Comparison of ENCODE assay signal across 8 cellular contexts in genomic region chr12:6606331-6607131, GRCh38. TPM values are rescaled to one million over a fixed set of nuclear protein-coding genes. Genes with fewer than 3 reads are reported as not detected.
A peak's percentile ranks its signal among the peaks of the same experiment; 100 is the strongest.
DNase-seq lines count a peak whose midpoint lies in the region; ATAC-seq and TF ChIP-seq lines count a peak whose summit lies in the region.

No MANE protein-coding gene starts in this region.

- WGBS in heart right ventricle, 2 donors, result 1% methylated on average over 47 to 70 of the region's 70 CpGs
- WGBS in trophoblast cell (ENCODE audit: extremely low coverage, insufficient coverage, insufficient read length), result no CpG with 5 or more reads among the region's 70 CpGs

- DNase-seq in NCI-H748 (lab: John Stamatoyannopoulos, UW; ENCODE audit: unreplicated experiment) (peak; percentile 37), NCI-H748 treated with DMSO at 0.1 percent for 48 hours (lab: John Stamatoyannopoulos, UW) (no peak), SJSA1 (ENCODE audit: low read depth in 1 of 2, low spot score in 2 of 2) (peak; percentile 24 to 70), heart right ventricle (peak; percentile 78 to 88), trophoblast cell (peak in 1 of 2 donors; percentile 31)
- peak; percentile 68 for DNase-seq in activated naive CD8-positive, alpha-beta T cell treated with anti-CD3 and anti-CD28 coated beads, Interleukin-2, amount 10 ng/mL, durations not matched to agents 7 days and 5 days

- H3K36me3 Mint-ChIP-seq in activated naive CD8-positive, alpha-beta T cell treated with anti-CD3 and anti-CD28 coated beads, Interleukin-2, amount 10 ng/mL, durations not matched to agents 7 days and 5 days, result peaks cover 30% of the 10 kb centered on the region

- H3K27ac ChIP-seq in SJSA1, result no peak overlapping the region; the same call in 1 of the 2 replicates
- peak overlapping the region; percentile 89 to 100 (median 99) for H3K27ac ChIP-seq in heart right ventricle
- peak overlapping the region; percentile 90 for H3K27ac ChIP-seq in trophoblast cell (ENCODE audit: low read depth, low read length)

- H3K36me3 ChIP-seq in SJSA1 (peaks cover 45% of the 10 kb centered on the region), heart right ventricle (peaks cover 0 to 36% (median 9%) of the 10 kb centered on the region in 9 donors), trophoblast cell (ENCODE audit: control insufficient read depth in 1 of 2, insufficient read depth in 2 of 2, low read length in 2 of 2) (peaks cover 16 to 28% of the 10 kb centered on the region in 2 experiments)

- intact Hi-C loops in heart right ventricle (cut with DNase I), result loop anchor here in 1 of 10 donors (5.0 kb wide), 1 partner anchor 56 kb away; the partner anchor contains the start of gene ING4

- TF ChIP-seq CTCF in heart right ventricle (IDR thresholded peaks at IDR 0.05), result no peak

- peak overlapping the region; percentile 91 for H3K4me2 ChIP-seq in trophoblast cell (ENCODE audit: low read length)

- H3K14ac ChIP-seq in trophoblast cell (ENCODE audit: low read length), result peak overlapping the region; percentile 99

- peaks cover 48% of the 10 kb centered on the region for H3K4me1 Mint-ChIP-seq in activated naive CD8-positive, alpha-beta T cell treated with anti-CD3 and anti-CD28 coated beads, Interleukin-2, amount 10 ng/mL, durations not matched to agents 7 days and 5 days

- no peak overlapping the region for H2BK12ac ChIP-seq in trophoblast cell (ENCODE audit: low read length)

- peak overlapping the region; percentile 86 for H3K9ac ChIP-seq in trophoblast cell (ENCODE audit: low read length)

- H3K27ac Mint-ChIP-seq in activated naive CD8-positive, alpha-beta T cell treated with anti-CD3 and anti-CD28 coated beads, Interleukin-2, amount 10 ng/mL, durations not matched to agents 7 days and 5 days, result peak overlapping the region; percentile 87

- peak overlapping the region; percentile 53 for H2AK5ac ChIP-seq in trophoblast cell (ENCODE audit: low read length)

- H4K91ac ChIP-seq in trophoblast cell (ENCODE audit: low read depth, low read length), result peak overlapping the region; percentile 97

- peak overlapping the region; percentile 83 for H2AFZ ChIP-seq in trophoblast cell (ENCODE audit: insufficient read depth, low read length, poor library complexity)

- H3K9me3 Mint-ChIP-seq in activated naive CD8-positive, alpha-beta T cell treated with anti-CD3 and anti-CD28 coated beads, Interleukin-2, amount 10 ng/mL, durations not matched to agents 7 days and 5 days, result no peaks in the 10 kb centered on the region

- peaks cover 11% of the 10 kb centered on the region for H3K79me1 ChIP-seq in trophoblast cell (ENCODE audit: low read length)

- H3K27me3 ChIP-seq in SJSA1 (replicated peaks) (no peaks in the 10 kb centered on the region), heart right ventricle (no peaks in the 10 kb centered on the region), trophoblast cell (ENCODE audit: insufficient read depth, low read length) (no peaks in the 10 kb centered on the region)

- peak overlapping the region; percentile 95 for H3K4ac ChIP-seq in trophoblast cell (ENCODE audit: low read depth, low read length)

- H3K9me3 ChIP-seq in SJSA1 (replicated peaks) (no peaks in the 10 kb centered on the region), heart right ventricle (peaks cover 0 to 10% (median 0%) of the 10 kb centered on the region in 11 donors), trophoblast cell (ENCODE audit: insufficient read depth, low read depth, low read length) (peaks cover 2% of the 10 kb centered on the region)

- no peaks in the 10 kb centered on the region for H3K27me3 Mint-ChIP-seq in activated naive CD8-positive, alpha-beta T cell treated with anti-CD3 and anti-CD28 coated beads, Interleukin-2, amount 10 ng/mL, durations not matched to agents 7 days and 5 days

- peaks cover 25% of the 10 kb centered on the region for H3K79me2 ChIP-seq in trophoblast cell (ENCODE audit: control insufficient read depth, insufficient read depth, low read length, poor library complexity)

- H3K23ac ChIP-seq in trophoblast cell (ENCODE audit: low read length), result no peak overlapping the region

- H3K4me3 ChIP-seq in SJSA1 (peak overlapping the region; percentile 79), heart right ventricle (peak overlapping the region; percentile 76 to 100 (median 97)), trophoblast cell (ENCODE audit: low read depth, low read length) (peak overlapping the region; percentile 86)

- peak overlapping the region; percentile 74 for H2BK5ac ChIP-seq in trophoblast cell (ENCODE audit: low read depth, low read length, poor library complexity)

- H3K4me1 ChIP-seq in SJSA1 (replicated peaks) (peaks cover 35% of the 10 kb centered on the region), heart right ventricle (peaks cover 9 to 55% (median 44%) of the 10 kb centered on the region in 9 donors), trophoblast cell (ENCODE audit: control insufficient read depth in 1 of 2, insufficient read depth in 2 of 2, low read length in 2 of 2) (peaks cover 10 to 21% of the 10 kb centered on the region in 2 experiments)

- no peak overlapping the region for H3K4me3 Mint-ChIP-seq in activated naive CD8-positive, alpha-beta T cell treated with anti-CD3 and anti-CD28 coated beads, Interleukin-2, amount 10 ng/mL, durations not matched to agents 7 days and 5 days

- no peak overlapping the region for H4K12ac ChIP-seq in trophoblast cell (ENCODE audit: low read depth, low read length)

- peak overlapping the region; percentile 94 for H3K18ac ChIP-seq in trophoblast cell (ENCODE audit: low read length)

- peak overlapping the region; percentile 90 for H2BK120ac ChIP-seq in trophoblast cell (ENCODE audit: insufficient read depth, low read length, poor library complexity)

- peak overlapping the region; percentile 98 for H4K8ac ChIP-seq in trophoblast cell (ENCODE audit: low read depth, low read length)

- POLR2A ChIA-PET in activated naive CD8-positive, alpha-beta T cell treated with anti-CD3 and anti-CD28 coated beads, Interleukin-2, amount 10 ng/mL, durations not matched to agents 7 days and 5 days (lab: Charles Lee), result interaction anchor here (0.6 to 1.7 kb wide), 14 partner anchors 7 to 459 kb away, joined by 3 to 5 read pairs (median 4); partner anchors contain the start of genes C12orf57, NOP2 and RNU7-1

- ATAC-seq in activated naive CD8-positive, alpha-beta T cell treated with anti-CD3 and anti-CD28 coated beads, Interleukin-2, amount 10 ng/mL, durations not matched to agents 7 days and 5 days (ENCODE audit: low read depth), result peak; percentile 25
- ATAC-seq in heart right ventricle (peak; percentile 64 to 79 (median 69)), HG03521 (IDR thresholded peaks at IDR 0.05; ENCODE audit: unreplicated experiment) (no peak), HG03175 (IDR thresholded peaks at IDR 0.05; ENCODE audit: unreplicated experiment) (no peak)

RNA-seq across cellular contexts. Expression of gene CHD4, which starts 0.6 kb away (rescaled TPM):
- 178 and 180 TPM in 2 replicates for total RNA-seq in SJSA1 (2014; rRNA removed; shearing (Covaris generic))
- total RNA-seq in activated naive CD8-positive, alpha-beta T cell treated with anti-CD3 and anti-CD28 coated beads, Interleukin-2, amount 10 ng/mL, durations not matched to agents 7 days and 5 days, result 100 to 1,000 TPM; 273 to 277 TPM
- total RNA-seq in heart right ventricle, result 100 to 1,000 TPM; 125 to 201 (median 153) TPM
- 100 to 1,000 TPM; 129 to 265 TPM for polyA plus RNA-seq in heart right ventricle
- 121 and 123 TPM in 2 replicates for polyA plus RNA-seq in trophoblast cell (2013)

RNA-seq across cellular contexts. Expression of gene LPAR5, which starts 29.2 kb away (rescaled TPM):
- not detected in 2 replicates for total RNA-seq in SJSA1 (2014; rRNA removed; shearing (Covaris generic))
- total RNA-seq in activated naive CD8-positive, alpha-beta T cell treated with anti-CD3 and anti-CD28 coated beads, Interleukin-2, amount 10 ng/mL, durations not matched to agents 7 days and 5 days, result 10 to 100 TPM; 19.4 to 20.9 TPM
- 10 to 100 TPM in 1 of 10 donors, 1 to 10 TPM in 9; 2.1 to 10.0 (median 4.4) TPM for total RNA-seq in heart right ventricle
- polyA plus RNA-seq in heart right ventricle, result 1 to 10 TPM; 1.7 to 4.4 TPM
- polyA plus RNA-seq in trophoblast cell (2013), result 0.19 and 0.22 TPM in 2 replicates

RNA-seq across cellular contexts. Expression of gene NOP2, which starts 38.4 kb away (rescaled TPM):
- total RNA-seq in SJSA1 (2014; rRNA removed; shearing (Covaris generic)), result 48.3 and 76.6 TPM in 2 replicates
- 10 to 100 TPM; 76.1 to 78.6 TPM for total RNA-seq in activated naive CD8-positive, alpha-beta T cell treated with anti-CD3 and anti-CD28 coated beads, Interleukin-2, amount 10 ng/mL, durations not matched to agents 7 days and 5 days
- 10 to 100 TPM; 11.1 to 29.2 (median 15.3) TPM for total RNA-seq in heart right ventricle
- polyA plus RNA-seq in heart right ventricle, result 10 to 100 TPM; 18.5 to 31.1 TPM
- 47.1 and 49.3 TPM in 2 replicates for polyA plus RNA-seq in trophoblast cell (2013)

RNA-seq across cellular contexts. Expression of gene ACRBP, which starts 40.7 kb away (rescaled TPM):
- not detected in 2 replicates for total RNA-seq in SJSA1 (2014; rRNA removed; shearing (Covaris generic))
- 1 to 10 TPM; 8.0 to 8.8 TPM for total RNA-seq in activated naive CD8-positive, alpha-beta T cell treated with anti-CD3 and anti-CD28 coated beads, Interleukin-2, amount 10 ng/mL, durations not matched to agents 7 days and 5 days
- 1 to 10 TPM in 4 of 10 donors, under 1 TPM in 5, not detected in 1; 0.25 to 4.1 (median 0.79) TPM for total RNA-seq in heart right ventricle
- under 1 TPM; 0.29 to 0.43 TPM for polyA plus RNA-seq in heart right ventricle
- 0.53 and 0.65 TPM in 2 replicates for polyA plus RNA-seq in trophoblast cell (2013)

RNA-seq across cellular contexts. Expression of gene IFFO1, which starts 50.7 kb away (rescaled TPM):
- 12.1 and 14.9 TPM in 2 replicates for total RNA-seq in SJSA1 (2014; rRNA removed; shearing (Covaris generic))
- 10 to 100 TPM; 35.8 to 37.5 TPM for total RNA-seq in activated naive CD8-positive, alpha-beta T cell treated with anti-CD3 and anti-CD28 coated beads, Interleukin-2, amount 10 ng/mL, durations not matched to agents 7 days and 5 days
- 10 to 100 TPM; 10.5 to 21.6 (median 17.3) TPM for total RNA-seq in heart right ventricle
- polyA plus RNA-seq in heart right ventricle, result 10 to 100 TPM; 14.3 to 30.5 TPM
- 5.1 and 5.3 TPM in 2 replicates for polyA plus RNA-seq in trophoblast cell (2013)

Comparison
In these comparisons a context has a peak if more than half of its experiments do, and no peak if none do; other contexts are left out.
1. ATAC-seq: peak in activated naive CD8-positive, alpha-beta T cell treated with anti-CD3 and anti-CD28 coated beads, Interleukin-2, amount 10 ng/mL, durations not matched to agents 7 days and 5 days (single experiment) and heart right ventricle (8 of 8); none in HG03521 (single experiment) and HG03175 (single experiment).
2. Peak in every context shown above with its lines, with median percentiles within 50 percentile points of each other: H3K4me3 ChIP-seq.